ENCODE assay signal across 33 cellular contexts in the genomic region with DNA sequence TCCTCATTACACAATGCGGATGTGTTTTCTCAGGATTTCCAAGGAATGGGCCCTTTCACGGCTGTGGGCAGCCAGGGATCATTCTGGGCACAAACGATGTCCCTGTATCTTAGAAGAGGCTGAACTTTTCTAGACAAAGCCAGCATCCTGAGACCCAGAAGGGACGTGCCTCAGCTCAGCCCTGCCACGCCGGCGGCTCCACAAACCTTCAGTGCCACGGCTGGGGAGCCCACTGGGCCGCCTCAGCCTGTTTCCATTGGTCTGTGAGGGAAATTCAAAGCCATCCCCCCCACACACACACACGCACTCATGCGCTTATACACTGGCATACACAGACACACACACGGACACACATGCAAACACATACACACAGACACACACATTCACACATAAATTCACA.
"Had no signal": no experiment of that assay in that cellular context is flagged by ENCODE, and none has a peak within 500 bp of the region (broad histone marks: within the 10 kb centered on the region; RNA-seq: fewer than 3 reads in every experiment).

No MANE protein-coding gene starts in this region.

- H3K4me1 ChIP-seq: adrenal gland, body of pancreas, breast epithelium had no signal

- H3K4me3 ChIP-seq: adrenal gland, body of pancreas, breast epithelium had no signal

- H3K36me3 ChIP-seq: adrenal gland, brain microvascular endothelial cell, breast epithelium had no signal

- FAIRE-seq: astrocyte, TTC549 had no signal

- H3K27ac ChIP-seq: adrenal gland, body of pancreas, brain microvascular endothelial cell, breast epithelium, VCaP had no signal

- H3K27me3 ChIP-seq: adrenal gland, body of pancreas, brain microvascular endothelial cell had no signal

- H3K9me3 ChIP-seq: adrenal gland, body of pancreas, breast epithelium had no signal

- ATAC-seq: activated CD8-positive, alpha-beta T cell treated with anti-CD3 and anti-CD28 coated beads for 36 hours; activated naive CD4-positive, alpha-beta T cell treated with anti-CD3 and anti-CD28 coated beads, Interleukin-2, amount 50 U/mL, for 72 hours; activated T-cell treated with anti-CD3 and anti-CD28 coated beads, Interleukin-2, amount 50 U/mL, for 4 hours; activated T-cell treated with anti-CD3 and anti-CD28 coated beads, Interleukin-2, amount 50 U/mL, for 72 hours; activated T-helper 17 cell treated with anti-CD3 and anti-CD28 coated beads, Interleukin-2, amount 50 U/mL, for 72 hours; body of pancreas had no signal

- DNase-seq: activated B cell treated with CpG ODN at 0.5 μM for 24 hours; activated CD4-positive, alpha-beta memory T cell treated with anti-CD3 and anti-CD28 coated beads for 36 hours; activated CD4-positive, alpha-beta T cell treated with anti-CD3 and anti-CD28 coated beads for 4 hours; activated CD4-positive, alpha-beta T cell treated with anti-CD3 and anti-CD28 coated beads, Interleukin-2, amount 10 ng/mL, durations not matched to agents 24 days and 14 days; activated CD4-positive, alpha-beta T cell treated with anti-CD3 and anti-CD28 coated beads, Interleukin-2, amount 50 U/mL, for 1 hour; activated CD4-positive, alpha-beta T cell treated with anti-CD3 and anti-CD28 coated beads, Interleukin-2, amount 50 U/mL, for 4 hours; activated CD4-positive, CD25-positive, alpha-beta regulatory T cell treated with anti-CD3 and anti-CD28 coated beads, Interleukin-2, amount 50 U/mL, for 72 hours; activated CD8-positive, alpha-beta memory T cell treated with anti-CD3 and anti-CD28 coated beads, Interleukin-2, amount 50 U/mL, for 4 hours; activated CD8-positive, alpha-beta T cell treated with anti-CD3 and anti-CD28 coated beads for 36 hours; activated effector memory CD4-positive, alpha-beta T cell treated with anti-CD3 and anti-CD28 coated beads, Interleukin-2, amount 50 U/mL, for 16 hours; activated gamma-delta T cell treated with Interleukin-2 at 50 U/mL for 16 hours; activated naive CD4-positive, alpha-beta T cell; activated naive CD4-positive, alpha-beta T cell treated with anti-CD3 and anti-CD28 coated beads for 36 hours; activated naive CD4-positive, alpha-beta T cell treated with anti-CD3 and anti-CD28 coated beads, Interleukin-2, amount 50 U/mL, for 16 hours; activated naive CD8-positive, alpha-beta T cell treated with anti-CD3 and anti-CD28 coated beads for 36 hours; activated T-cell treated with anti-CD3 and anti-CD28 coated beads for 4 hours; activated T-cell treated with anti-CD3 and anti-CD28 coated beads, Interleukin-2, amount 50 U/mL, for 1 hour; activated T-cell treated with anti-CD3 and anti-CD28 coated beads, Interleukin-2, amount 50 U/mL, for 4 hours; activated T-cell treated with anti-CD3 and anti-CD28 coated beads, Interleukin-2, amount 50 U/mL, for 72 hours; adrenal gland; amniotic stem cell; body of pancreas; brain microvascular endothelial cell; central memory CD4-positive, alpha-beta T cell; T-helper 1 cell; T-helper 2 cell; T-helper 9 cell had no signal
